11 cellular contexts compared by ENCODE assay signal in genomic region chr16:4202615-4203014, GRCh38. TPM values are rescaled to one million over a fixed set of nuclear protein-coding genes. Genes with fewer than 3 reads are reported as not detected.
"Had no signal": no experiment of that assay in that cellular context is flagged by ENCODE, and none has a peak within 500 bp of the region (broad histone marks: within the 10 kb centered on the region; RNA-seq: fewer than 3 reads in every experiment).

No MANE protein-coding gene starts in this region.

- H2AFZ ChIP-seq: GM23248 had no signal

- H3K9ac ChIP-seq: GM23248, KMS-11 had no signal

- H3K9me3 Mint-ChIP-seq: IgD-negative memory B cell had no signal

- H3K4me1 ChIP-seq: HAP-1 had no signal

- H3K4me3 ChIP-seq: GM23248, HAP-1 had no signal

- DNase-seq: GM23248, GOT3, H7, KBM-7 had no signal

- H3K27ac Mint-ChIP-seq: IgD-negative memory B cell had no signal

- H3K27ac ChIP-seq: GM23248, KMS-11 had no signal

- ATAC-seq: HCT116, HepG2 had no signal

- H3K9me3 ChIP-seq: HAP-1 had no signal

- H3K4me2 ChIP-seq: KMS-11 had no signal

- H3K4me3 Mint-ChIP-seq: IgD-negative memory B cell had no signal

- H3K36me3 Mint-ChIP-seq: IgD-negative memory B cell had no signal

- H3K36me3 ChIP-seq: HAP-1 had no signal

RNA-seq across cellular contexts. Expression of gene SRL, which starts 39.3 kb away (rescaled TPM):
- total RNA-seq: GM23248, H4, H7, HepG2, HT1080 had no signal
- polyA plus RNA-seq: GM23248, IgD-negative memory B cell had no signal
